ENCODE assay signal across 8 cellular contexts in the genomic region with DNA sequence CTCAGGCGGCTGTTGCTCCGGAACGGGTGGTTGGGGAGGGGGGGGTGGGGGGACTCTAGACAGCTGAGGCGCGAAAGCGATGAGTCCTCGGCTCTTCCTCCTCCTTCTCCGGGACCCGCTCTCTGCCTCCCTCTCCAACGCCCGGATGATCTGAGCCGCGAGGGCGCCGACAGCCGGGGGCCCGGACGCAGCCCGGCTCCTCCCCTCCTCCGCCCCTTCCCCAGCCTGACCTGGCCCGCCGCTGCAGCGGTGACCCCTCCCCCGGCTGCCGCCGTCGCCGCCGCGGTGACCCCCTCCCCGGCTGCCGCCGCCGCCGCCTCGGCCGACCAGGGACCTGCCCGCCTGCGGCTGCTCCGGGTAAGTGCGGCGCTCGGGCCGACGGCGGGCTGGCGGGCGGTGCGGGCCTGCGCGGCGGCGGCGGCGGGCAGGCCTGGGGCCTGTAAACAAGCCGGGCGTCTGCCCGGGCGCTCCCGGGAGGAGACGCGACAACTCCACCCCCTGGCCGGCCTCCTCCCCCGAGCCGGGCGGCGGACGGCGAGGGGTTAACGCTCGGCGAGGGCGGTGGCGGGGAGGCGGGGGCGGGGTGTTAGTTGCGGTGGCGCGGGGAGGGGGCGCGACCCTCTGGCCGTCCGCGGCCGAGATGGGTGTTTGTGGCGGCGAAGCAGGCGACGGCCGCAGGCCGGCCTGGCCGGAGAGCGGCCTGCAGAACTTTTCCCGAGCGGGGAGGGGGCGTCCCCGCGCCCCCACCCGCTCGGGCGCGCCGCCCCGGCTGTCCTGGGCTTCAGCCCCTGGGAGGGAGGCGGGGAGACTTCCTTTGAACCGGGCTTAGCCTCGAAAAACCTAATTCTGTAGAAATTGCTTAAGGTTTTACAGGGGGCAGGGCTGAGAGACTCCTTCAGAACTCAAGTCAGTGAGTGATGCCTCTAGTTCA. TPM values are rescaled to one million over a fixed set of nuclear protein-coding genes. Genes with fewer than 3 reads are reported as not detected.
A peak's percentile ranks its signal among the peaks of the same experiment; 100 is the strongest.
DNase-seq lines count a peak whose midpoint lies in the region; ATAC-seq and TF ChIP-seq lines count a peak whose summit lies in the region.

No MANE protein-coding gene starts in this region.

- CTCF ChIA-PET in activated CD4-positive, alpha-beta T cell treated with anti-CD3 and anti-CD28 coated beads for 36 hours (lab: Charles Lee) = interaction anchor here (0.6 to 1.5 kb wide), 6 partner anchors 9 to 1075 kb away, joined by 3 to 5 read pairs (median 3); a partner anchor contains a TSS

- H3K4me3 Mint-ChIP-seq in activated CD4-positive, alpha-beta T cell treated with anti-CD3 and anti-CD28 coated beads for 36 hours = peak overlapping the region; percentile 94

- peak overlapping the region; percentile 93 for H3K4me3 ChIP-seq in coronary artery

- peaks cover 55% of the 10 kb centered on the region for H3K4me1 Mint-ChIP-seq in activated CD4-positive, alpha-beta T cell treated with anti-CD3 and anti-CD28 coated beads for 36 hours

- H3K27ac Mint-ChIP-seq in activated CD4-positive, alpha-beta T cell treated with anti-CD3 and anti-CD28 coated beads for 36 hours = peak overlapping the region; percentile 81

- peak; percentile 7; the same call in 1 of the 2 replicates for TF ChIP-seq CTCF in 22Rv1 (IDR thresholded peaks at IDR 0.05)
- TF ChIP-seq CTCF in coronary artery (IDR thresholded peaks at IDR 0.05) = no peak

- POLR2A ChIA-PET in activated CD4-positive, alpha-beta T cell treated with anti-CD3 and anti-CD28 coated beads for 36 hours (lab: Charles Lee) = interaction anchor here (0.6 to 1.3 kb wide), 12 partner anchors 8 to 765 kb away, joined by 3 to 7 read pairs (median 4); a partner anchor contains a TSS

- no peaks in the 10 kb centered on the region for H3K9me3 Mint-ChIP-seq in activated CD4-positive, alpha-beta T cell treated with anti-CD3 and anti-CD28 coated beads for 36 hours (ENCODE audit: low read depth)

- H3K27ac ChIP-seq in 22Rv1 (peak overlapping the region; percentile 99), coronary artery (peak overlapping the region; percentile 97 to 100)

- DNase-seq in NCI-H226 (peak; percentile 61), coronary artery (ENCODE audit: low spot score) (peak; percentile 84), left kidney (ENCODE audit: low read depth, low spot score) (peak; percentile 95)
- DNase-seq in activated CD4-positive, alpha-beta T cell treated with anti-CD3 and anti-CD28 coated beads for 36 hours = peak; percentile 77
- DNase-seq in stimulated activated CD4-positive, alpha-beta T cell treated with anti-CD3 and anti-CD28 coated beads, Interleukin-2, amount 100 ng/mL, for 24 hours = peak; percentile 65 to 70

- intact Hi-C loops in activated CD4-positive, alpha-beta T cell treated with anti-CD3 and anti-CD28 coated beads for 36 hours (cut with DNase I, micrococcal nuclease) = loop anchor here (1.0 to 10.0 kb wide), 14 partner anchors 9 to 1823 kb away; a partner anchor contains a TSS

- H3K36me3 Mint-ChIP-seq in activated CD4-positive, alpha-beta T cell treated with anti-CD3 and anti-CD28 coated beads for 36 hours (ENCODE audit: low read depth) = peaks cover 10% of the 10 kb centered on the region

- ATAC-seq in GM18511 (IDR thresholded peaks at IDR 0.05; ENCODE audit: unreplicated experiment) (peak; percentile 48), HG03025 (IDR thresholded peaks at IDR 0.05; ENCODE audit: low FRiP score, unreplicated experiment) (peak; percentile 28)
- ATAC-seq in activated CD4-positive, alpha-beta T cell treated with anti-CD3 and anti-CD28 coated beads for 36 hours = peak; percentile 30

- H3K27me3 Mint-ChIP-seq in activated CD4-positive, alpha-beta T cell treated with anti-CD3 and anti-CD28 coated beads for 36 hours = no peaks in the 10 kb centered on the region

RNA-seq across cellular contexts. Expression of a gene that starts 0.6 kb away (rescaled TPM):
- total RNA-seq in activated CD4-positive, alpha-beta T cell treated with anti-CD3 and anti-CD28 coated beads for 36 hours = 10 to 100 TPM; 30.4 to 41.5 TPM

Comparison
In these comparisons a context has a peak if more than half of its experiments do, and no peak if none do; other contexts are left out.
1. Peak in every context shown above with its lines: DNase-seq, ATAC-seq, H3K4me3 ChIP-seq and H3K27ac ChIP-seq.